20 cellular contexts compared by ENCODE assay signal in the genomic region with DNA sequence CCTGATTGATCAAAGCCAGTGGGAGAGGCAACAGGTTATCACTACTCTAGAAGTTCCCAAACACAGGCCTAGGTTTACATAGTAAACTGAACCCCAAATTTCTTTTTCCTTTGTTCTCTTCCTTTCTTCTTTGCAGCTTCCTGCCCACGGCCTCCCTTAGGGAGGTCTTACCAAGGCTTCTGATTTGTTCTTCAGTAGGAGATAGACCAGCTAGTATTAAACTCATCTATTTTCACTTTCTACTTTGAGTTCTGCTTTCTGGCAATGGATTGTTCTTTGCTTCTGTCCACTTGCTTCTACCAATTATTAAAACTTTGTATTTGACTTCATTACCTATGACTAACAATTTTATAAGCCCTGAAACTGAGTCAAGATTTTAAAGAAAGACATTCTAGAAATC.
A peak's percentile ranks its signal among the peaks of the same experiment; 100 is the strongest.
DNase-seq lines count a peak whose midpoint lies in the region; ATAC-seq, FAIRE-seq and TF ChIP-seq lines count a peak whose summit lies in the region.
"Had no signal": no experiment of that assay in that cellular context is flagged by ENCODE, and none has a peak within 500 bp of the region (broad histone marks: within the 10 kb centered on the region; RNA-seq: fewer than 3 reads in every experiment).

No MANE protein-coding gene starts in this region.

- no peak for TF ChIP-seq CTCF in nephron progenitor cell (IDR thresholded peaks at IDR 0.05)

- DNase-seq in GM19239 (ENCODE audit: insufficient read length, low spot score) (no peak), nephron progenitor cell (no peak), NCI-H345 (lab: John Stamatoyannopoulos, UW) (no peak), NCI-H524 treated with DMSO at 0.1 percent for 48 hours (lab: John Stamatoyannopoulos, UW) (no peak), HT-29 (ENCODE audit: low spot score) (no peak)
- DNase-seq: Caco-2; CD4-positive, alpha-beta T cell; DMS153; GF-D8; IMR-90; NCI-H1092; NCI-H1436 treated with DMSO at 0.1 percent for 48 hours; NCI-H2029 treated with DMSO at 0.1 percent for 48 hours; NCI-H748 treated with DMSO at 0.1 percent for 48 hours; Peyer's patch had no signal

- H3K27me3 Mint-ChIP-seq in nephron progenitor cell (ENCODE audit: low read depth, poor library complexity) = no peaks in the 10 kb centered on the region
- H3K27me3 Mint-ChIP-seq: CD4-positive, alpha-beta T cell had no signal

- H3K36me3 Mint-ChIP-seq in nephron progenitor cell (ENCODE audit: low read depth) = peaks cover 34% of the 10 kb centered on the region

- H3K4me1 Mint-ChIP-seq in nephron progenitor cell = peaks cover 12% of the 10 kb centered on the region

- no peak overlapping the region for H3K4me3 Mint-ChIP-seq in nephron progenitor cell
- H3K4me3 Mint-ChIP-seq: CD4-positive, alpha-beta T cell; T-helper 1 cell treated with Interleukin-12 subunit alpha and Interleukin-12 subunit beta and Interleukin-4 antibody, amounts not matched to agents 30 μg/mL and 1 μg/mL, for 36 hours had no signal

- peaks cover 3% of the 10 kb centered on the region for H3K9me3 Mint-ChIP-seq in nephron progenitor cell
- H3K9me3 Mint-ChIP-seq: CD4-positive, alpha-beta T cell; T-helper 1 cell treated with Interleukin-12 subunit alpha and Interleukin-12 subunit beta and Interleukin-4 antibody, amounts not matched to agents 30 μg/mL and 1 μg/mL, for 36 hours had no signal

- peak overlapping the region; percentile 19 for H3K27ac Mint-ChIP-seq in nephron progenitor cell
- H3K27ac Mint-ChIP-seq: CD4-positive, alpha-beta T cell; T-helper 1 cell treated with Interleukin-12 subunit alpha and Interleukin-12 subunit beta and Interleukin-4 antibody, amounts not matched to agents 30 μg/mL and 1 μg/mL, for 36 hours had no signal

- ATAC-seq in GM18508 (IDR thresholded peaks at IDR 0.05; ENCODE audit: insufficient read depth, unreplicated experiment) (peak; percentile 55), HG03442 (IDR thresholded peaks at IDR 0.05; ENCODE audit: unreplicated experiment) (peak; percentile 50)

- FAIRE-seq in GM19239 (lab: Jason Lieb, UNC) = peak; percentile 62
- FAIRE-seq: H54, HTR-8/SVneo had no signal
